32 cellular contexts compared by ENCODE assay signal in the genomic region with DNA sequence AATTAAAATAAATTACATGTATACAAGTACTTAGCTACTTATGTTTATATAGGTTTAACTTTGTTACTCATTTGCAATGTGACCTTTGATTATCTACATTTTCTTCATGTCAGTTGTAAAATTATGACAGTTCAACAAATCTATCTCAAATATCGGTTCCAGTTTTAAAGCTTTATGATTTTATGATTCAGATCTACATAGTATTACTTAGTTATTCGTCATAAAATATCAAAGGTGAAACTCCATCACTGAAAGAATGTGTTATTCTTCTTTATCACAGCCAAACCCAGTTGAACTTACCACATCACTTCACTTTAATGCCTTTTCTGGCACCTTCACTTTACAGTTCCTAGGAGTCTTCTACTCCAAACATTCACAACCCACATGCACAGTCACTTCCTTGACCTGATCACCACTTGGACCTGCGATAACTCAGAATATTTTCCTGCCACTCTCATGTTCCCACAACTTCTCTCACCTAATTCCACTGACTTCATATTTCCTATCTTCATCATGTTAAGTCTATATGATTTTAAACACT. TPM values are rescaled to one million over a fixed set of nuclear protein-coding genes. Genes with fewer than 3 reads are reported as not detected.
"Had no signal": no experiment of that assay in that cellular context is flagged by ENCODE, and none has a peak within 500 bp of the region (broad histone marks: within the 10 kb centered on the region; RNA-seq: fewer than 3 reads in every experiment).

No MANE protein-coding gene starts in this region.

- H3K4me1 ChIP-seq: SJCRH30 had no signal

- H3K27me3 ChIP-seq: SJCRH30 had no signal

- H3K4me3 ChIP-seq: SJCRH30, SK-N-MC had no signal

- FAIRE-seq: bronchial epithelial cell, TTC549 had no signal

- H3K36me3 ChIP-seq: SJCRH30 had no signal

- H3K27ac ChIP-seq: SJCRH30, SK-N-MC had no signal

- H3K9me3 ChIP-seq: SJCRH30 had no signal

- DNase-seq: activated CD4-positive, alpha-beta memory T cell treated with anti-CD3 and anti-CD28 coated beads for 36 hours; activated CD4-positive, alpha-beta T cell treated with anti-CD3 and anti-CD28 coated beads for 4 hours; activated CD4-positive, alpha-beta T cell treated with anti-CD3 and anti-CD28 coated beads, Interleukin-2, amount 50 U/mL, for 1 hour; activated CD4-positive, CD25-positive, alpha-beta regulatory T cell treated with anti-CD3 and anti-CD28 coated beads, Interleukin-2, amount 50 U/mL, for 72 hours; activated CD8-positive, alpha-beta memory T cell treated with anti-CD3 and anti-CD28 coated beads, Interleukin-2, amount 50 U/mL, for 4 hours; activated gamma-delta T cell treated with Interleukin-2 at 50 U/mL for 16 hours; activated naive CD4-positive, alpha-beta T cell treated with anti-CD3 and anti-CD28 coated beads for 36 hours; activated naive CD8-positive, alpha-beta T cell treated with anti-CD3 and anti-CD28 coated beads, Interleukin-2, amount 50 U/mL, for 24 hours; activated T-cell treated with anti-CD3 and anti-CD28 coated beads for 4 hours; activated T-cell treated with anti-CD3 and anti-CD28 coated beads, Interleukin-2, amount 50 U/mL, for 4 hours; anterior cingulate cortex; caudate nucleus; Kasumi-1; KG1; MM.1S; MV-4-11; NCI-H1092; NCI-H1436 treated with DMSO at 0.1 percent for 48 hours; NCI-H1694 treated with DMSO at 0.1 percent for 48 hours; NCI-H2029; NCI-H345; NCI-H524 treated with DMSO at 0.1 percent for 48 hours; NK-92 treated with Interleukin-12 subunit alpha and Interleukin-12 subunit beta, amount 100 ng/mL, for 24 hours; OCI-M1; Right ventricle myocardium superior; SJCRH30 had no signal

- ATAC-seq: activated naive CD8-positive, alpha-beta T cell treated with anti-CD3 and anti-CD28 coated beads, Interleukin-2, amount 50 U/mL, for 24 hours; activated T-cell treated with anti-CD3 and anti-CD28 coated beads, Interleukin-2, amount 50 U/mL, for 4 hours; WTC11 had no signal

RNA-seq across cellular contexts. Expression of a gene that starts 47.2 kb away (rescaled TPM):
- total RNA-seq: activated CD4-positive, alpha-beta memory T cell treated with anti-CD3 and anti-CD28 coated beads for 36 hours; activated naive CD4-positive, alpha-beta T cell treated with anti-CD3 and anti-CD28 coated beads for 36 hours; activated T-cell treated with anti-CD3 and anti-CD28 coated beads, Interleukin-2, amount 50 U/mL, for 4 hours; activated T-helper 1 cell treated with anti-CD3 and anti-CD28 coated beads, Interleukin-12 subunit alpha, Interleukin-12 subunit beta, Interleukin-2, Interleukin-4 antibody, amounts not matched to agents 30 ng/mL and 10 ng/mL and 1 ng/mL, durations not matched to agents 14 hours and 24 hours and 36 hours; NCI-H460; Right ventricle myocardium superior; SJCRH30 had no signal
